ENCODE assay signal across 11 cellular contexts in genomic region chr3:151816091-151816604, GRCh38. TPM values are rescaled to one million over a fixed set of nuclear protein-coding genes. Genes with fewer than 3 reads are reported as not detected.
DNase-seq lines count a peak whose midpoint lies in the region; ATAC-seq and TF ChIP-seq lines count a peak whose summit lies in the region.
"Had no signal": no experiment of that assay in that cellular context is flagged by ENCODE, and none has a peak within 500 bp of the region (broad histone marks: within the 10 kb centered on the region; RNA-seq: fewer than 3 reads in every experiment).

No MANE protein-coding gene starts in this region.

- no peaks in the 10 kb centered on the region for H3K9me3 ChIP-seq in IMR-90 (ENCODE audit: control insufficient read depth, insufficient read depth, low read length)

- ATAC-seq in IMR-90 (ENCODE audit: low read depth) (peak; percentile 99), natural killer cell (no peak), GM18858 (IDR thresholded peaks at IDR 0.05; ENCODE audit: unreplicated experiment) (no peak), HG03135 (IDR thresholded peaks at IDR 0.05; ENCODE audit: unreplicated experiment) (no peak)

- H3K9ac ChIP-seq in IMR-90 (ENCODE audit: low read depth, low read length): no peak overlapping the region
- H3K9ac ChIP-seq in mesendoderm (ENCODE audit: low read length): no peak overlapping the region

- no peaks in the 10 kb centered on the region for H3K36me3 Mint-ChIP-seq in natural killer cell
- H3K36me3 Mint-ChIP-seq in T-helper 2 cell treated with Interferon-gamma antibody and Interleukin-4, amounts not matched to agents 5 μg/mL and 100 μg/mL, for 36 hours (ENCODE audit: low read depth): no peaks in the 10 kb centered on the region

- H3K27ac Mint-ChIP-seq in natural killer cell: no peak overlapping the region
- H3K27ac Mint-ChIP-seq in T-helper 2 cell treated with Interferon-gamma antibody and Interleukin-4, amounts not matched to agents 5 μg/mL and 100 μg/mL, for 36 hours: no peak overlapping the region

- H3K27ac ChIP-seq in IMR-90 (ENCODE audit: insufficient read depth, low read length): no peak overlapping the region
- no peak overlapping the region for H3K27ac ChIP-seq in mesendoderm (ENCODE audit: low read depth, low read length)
- H3K27ac ChIP-seq: SK-N-MC had no signal

- H4K8ac ChIP-seq in IMR-90 (ENCODE audit: low read depth in 2 of 2, low read length in 2 of 2) (no peak overlapping the region), mesendoderm (ENCODE audit: low read depth, low read length) (no peak overlapping the region)

- no peaks in the 10 kb centered on the region for H3K79me2 ChIP-seq in mesendoderm (ENCODE audit: control insufficient read depth, insufficient read depth, low read length)

- dilution Hi-C loops in IMR-90 (cut with HindIII; ENCODE audit: low sequenced_read_pairs, unreplicated experiment): no loop called here

- H4K20me1 ChIP-seq in IMR-90 (ENCODE audit: insufficient read depth, low read length): no peaks in the 10 kb centered on the region

- no peak overlapping the region for H3K4me3 Mint-ChIP-seq in natural killer cell
- H3K4me3 Mint-ChIP-seq in T-helper 2 cell treated with Interferon-gamma antibody and Interleukin-4, amounts not matched to agents 5 μg/mL and 100 μg/mL, for 36 hours: no peak overlapping the region

- intact Hi-C loops in IMR-90 (cut with micrococcal nuclease): no loop called here
- intact Hi-C loops in natural killer cell (cut with micrococcal nuclease): no loop called here

- no TSS peak for BruUV-seq in IMR-90 (replicated peaks; lab: Mats Ljungman, UMichigan)

- no peak overlapping the region for H3K56ac ChIP-seq in IMR-90 (ENCODE audit: extremely low read depth, insufficient read depth, low read length)
- no peak overlapping the region for H3K56ac ChIP-seq in mesendoderm (ENCODE audit: low read length)

- no peak overlapping the region for H2BK5ac ChIP-seq in IMR-90 (ENCODE audit: low read depth, low read length, poor library complexity, severe bottlenecking)
- no peak overlapping the region for H2BK5ac ChIP-seq in mesendoderm (ENCODE audit: low read length)

- H3K79me1 ChIP-seq in IMR-90 (ENCODE audit: low read depth in 1 of 2, low read length in 2 of 2) (no peaks in the 10 kb centered on the region), mesendoderm (ENCODE audit: low read length) (no peaks in the 10 kb centered on the region)

- no peaks in the 10 kb centered on the region for H3K27me3 ChIP-seq in IMR-90 (ENCODE audit: control insufficient read depth, insufficient read depth, low read length)
- H3K27me3 ChIP-seq in mesendoderm (ENCODE audit: insufficient read depth, low read length, poor library complexity): no peaks in the 10 kb centered on the region

- POLR2A ChIA-PET in IMR-90 (lab: Charles Lee; ENCODE audit: unreplicated experiment): no interaction called here

- no peak overlapping the region for H4K91ac ChIP-seq in IMR-90 (ENCODE audit: insufficient read depth, low read depth, low read length)

- no peak overlapping the region for H3K14ac ChIP-seq in IMR-90 (replicated peaks; ENCODE audit: low read depth, low read length)

- H3K36me3 ChIP-seq in IMR-90 (ENCODE audit: control insufficient read depth, insufficient read depth, low read length) (no peaks in the 10 kb centered on the region), mesendoderm (ENCODE audit: control insufficient read depth, insufficient read depth, low read length) (no peaks in the 10 kb centered on the region)

- no peak overlapping the region for H2BK20ac ChIP-seq in IMR-90 (ENCODE audit: low read depth, low read length)

- H4K5ac ChIP-seq in IMR-90 (ENCODE audit: low read depth, low read length) (no peak overlapping the region), mesendoderm (ENCODE audit: low read length) (no peak overlapping the region)

- H2AK9ac ChIP-seq in IMR-90 (replicated peaks; ENCODE audit: low read depth, low read length, poor library complexity): no peak overlapping the region

- H2BK120ac ChIP-seq in IMR-90 (ENCODE audit: low read depth, low read length) (no peak overlapping the region), mesendoderm (ENCODE audit: low read depth, low read length) (no peak overlapping the region)

- CTCF ChIA-PET in IMR-90 (lab: Yijun Ruan, JAX): no interaction called here

- no peaks in the 10 kb centered on the region for H3K9me3 Mint-ChIP-seq in natural killer cell
- H3K9me3 Mint-ChIP-seq in T-helper 2 cell treated with Interferon-gamma antibody and Interleukin-4, amounts not matched to agents 5 μg/mL and 100 μg/mL, for 36 hours: no peaks in the 10 kb centered on the region

- no peak overlapping the region for H2AK5ac ChIP-seq in IMR-90 (ENCODE audit: low read depth, low read length)
- no peak overlapping the region for H2AK5ac ChIP-seq in mesendoderm (ENCODE audit: low read length)

- peaks cover 0 to 5% of the 10 kb centered on the region in 2 donors for H3K27me3 Mint-ChIP-seq in natural killer cell (ENCODE audit: low read depth in 2 of 2)
- H3K27me3 Mint-ChIP-seq in T-helper 2 cell treated with Interferon-gamma antibody and Interleukin-4, amounts not matched to agents 5 μg/mL and 100 μg/mL, for 36 hours (ENCODE audit: low read depth): peaks cover 17% of the 10 kb centered on the region

- no peak for TF ChIP-seq RAD21 in IMR-90 (IDR thresholded peaks at IDR 0.05; ENCODE audit: low read length)

- no peaks in the 10 kb centered on the region for H3K4me1 Mint-ChIP-seq in natural killer cell
- no peaks in the 10 kb centered on the region for H3K4me1 Mint-ChIP-seq in T-helper 2 cell treated with Interferon-gamma antibody and Interleukin-4, amounts not matched to agents 5 μg/mL and 100 μg/mL, for 36 hours (ENCODE audit: low read depth)

- DNase-seq in AG08396 (ENCODE audit: low spot score) (peak; percentile 50), IMR-90 (peak; percentile 87), cardiac fibroblast (ENCODE audit: low read depth in 2 of 2) (peak; percentile 69 to 80), mesendoderm (peak; percentile 26), natural killer cell (no peak)
- DNase-seq in T-helper 2 cell treated with Interferon-gamma antibody and Interleukin-4, amounts not matched to agents 5 μg/mL and 100 μg/mL, for 36 hours (ENCODE audit: low spot score): no peak
- DNase-seq: activated effector memory CD4-positive, alpha-beta T cell treated with anti-CD3 and anti-CD28 coated beads, Interleukin-2, amount 50 U/mL, for 16 hours; erythroblast had no signal

- no peak overlapping the region for H3K4me3 ChIP-seq in IMR-90 (ENCODE audit: insufficient read depth, low read depth, low read length)
- no peak overlapping the region for H3K4me3 ChIP-seq in cardiac fibroblast (replicated peaks in 1 of 2; ENCODE audit: low read depth in 2 of 2, low read length in 2 of 2)
- no peak overlapping the region for H3K4me3 ChIP-seq in mesendoderm (ENCODE audit: low read length)
- H3K4me3 ChIP-seq: SK-N-MC had no signal

- no peaks in the 10 kb centered on the region for H3K4me1 ChIP-seq in IMR-90 (ENCODE audit: control insufficient read depth, insufficient read depth, low read length)
- no peaks in the 10 kb centered on the region for H3K4me1 ChIP-seq in mesendoderm (ENCODE audit: control insufficient read depth, low read depth, low read length)

- no peak overlapping the region for H3K18ac ChIP-seq in IMR-90 (ENCODE audit: low read depth, low read length)
- H3K18ac ChIP-seq in mesendoderm (ENCODE audit: low read length): no peak overlapping the region

- no peaks in the 10 kb centered on the region for H3K9me1 ChIP-seq in IMR-90 (ENCODE audit: insufficient read depth, low read length)

- H3K23ac ChIP-seq in IMR-90 (ENCODE audit: low read depth, low read length): no peak overlapping the region
- no peak overlapping the region for H3K23ac ChIP-seq in mesendoderm (ENCODE audit: low read length)

- H3K4me2 ChIP-seq in IMR-90 (ENCODE audit: low read depth, low read length) (no peak overlapping the region), mesendoderm (ENCODE audit: low read length) (no peak overlapping the region)

- no peak for TF ChIP-seq POLR2A in IMR-90 (IDR thresholded peaks at IDR 0.05; ENCODE audit: low read depth, low read length)

- no CpG with 5 or more reads among the region's 3 CpGs for WGBS in IMR-90 (ENCODE audit: extremely low coverage in 2 of 2, insufficient read length in 1 of 2), 2 experiments
- no CpG with 5 or more reads among the region's 3 CpGs for WGBS in mesendoderm (ENCODE audit: extremely low coverage, insufficient coverage, low lambda C conversion rate)

- no peak overlapping the region for H2AFZ ChIP-seq in IMR-90 (replicated peaks; ENCODE audit: low read length, poor library complexity)

- no peak for TF ChIP-seq CTCF in IMR-90 (conservative IDR thresholded peaks at IDR 0.05; ENCODE audit: low read depth, low read length)
- TF ChIP-seq CTCF in cardiac fibroblast (IDR thresholded peaks at IDR 0.05; ENCODE audit: low read depth, low read length): no peak
- no peak for TF ChIP-seq CTCF in natural killer cell (IDR thresholded peaks at IDR 0.05)

- H3K4ac ChIP-seq in IMR-90 (ENCODE audit: low read depth, low read length) (no peak overlapping the region), mesendoderm (ENCODE audit: low read depth, low read length) (no peak overlapping the region)

- in situ Hi-C loops in IMR-90 (cut with MboI; ENCODE audit: low sequenced_read_pairs): no loop called here

- no peak overlapping the region for H2BK15ac ChIP-seq in IMR-90 (ENCODE audit: low read depth, low read length)
- no peak overlapping the region for H2BK15ac ChIP-seq in mesendoderm (replicated peaks; ENCODE audit: low read depth)

TF ChIP-seq in IMR-90, 13 proteins besides CTCF, POLR2A, EP300 and RAD21 (continues in another document):
- TF ChIP-seq MXI1 (IDR thresholded peaks at IDR 0.05; ENCODE audit: borderline replicate concordance, low read depth, low read length) (peak; percentile 49; the same call in 1 of the 2 replicates), USF2 (IDR thresholded peaks at IDR 0.05; ENCODE audit: low read depth, low read length) (no peak)

RNA-seq across cellular contexts. Expression of gene AADAC, which starts 2.2 kb away (rescaled TPM):
- total RNA-seq in IMR-90 (2012; rRNA removed) (not detected in 2 replicates), natural killer cell (not detected)
- not detected in 2 replicates for polyA plus RNA-seq in IMR-90 (2012; rRNA removed)
- polyA plus RNA-seq in IMR-90 (2012; cell fraction: cytosol; rRNA removed): not detected in 2 replicates
- not detected in 2 replicates for polyA plus RNA-seq in IMR-90 (2012; cell fraction: nucleus; rRNA removed; ENCODE audit: low replicate concordance)
- not detected for polyA plus RNA-seq in mesendoderm (2013, experiment 1 of 2)
- not detected for polyA plus RNA-seq in mesendoderm (2013, experiment 2 of 2)

RNA-seq across cellular contexts. Expression of gene SUCNR1, which starts 57.3 kb away (rescaled TPM):
- total RNA-seq in IMR-90 (2012; rRNA removed) (not detected in 2 replicates), natural killer cell (under 1 TPM in 2 of 3 donors, not detected in 1; 0.19 to 0.23 TPM)
- polyA plus RNA-seq in IMR-90 (2012; rRNA removed): not detected in 2 replicates
- polyA plus RNA-seq in IMR-90 (2012; cell fraction: cytosol; rRNA removed): not detected in 2 replicates
- not detected in 2 replicates for polyA plus RNA-seq in IMR-90 (2012; cell fraction: nucleus; rRNA removed; ENCODE audit: low replicate concordance)
- polyA plus RNA-seq in mesendoderm (2013, experiment 1 of 2): not detected
- not detected for polyA plus RNA-seq in mesendoderm (2013, experiment 2 of 2)

Comparison
In these comparisons a context has a peak if more than half of its experiments do, and no peak if none do; other contexts are left out.
1. DNase-seq: peak in AG08396 (single experiment), IMR-90 (single experiment), cardiac fibroblast (2 of 2) and mesendoderm (single experiment); none in natural killer cell (single experiment) and T-helper 2 cell treated with Interferon-gamma antibody and Interleukin-4, amounts not matched to agents 5 μg/mL and 100 μg/mL, for 36 hours (single experiment).